ENCODE assay signal across 23 cellular contexts in genomic region chr7:129161524-129161923, GRCh38. TPM values are rescaled to one million over a fixed set of nuclear protein-coding genes. Genes with fewer than 3 reads are reported as not detected.
A peak's percentile ranks its signal among the peaks of the same experiment; 100 is the strongest.
DNase-seq lines count a peak whose midpoint lies in the region; ATAC-seq, FAIRE-seq and TF ChIP-seq lines count a peak whose summit lies in the region.
"Had no signal": no experiment of that assay in that cellular context is flagged by ENCODE, and none has a peak within 500 bp of the region (broad histone marks: within the 10 kb centered on the region; RNA-seq: fewer than 3 reads in every experiment).

No MANE protein-coding gene starts in this region.

- DNase-seq in DMS79 treated with DMSO at 0.1 percent for 48 hours (lab: John Stamatoyannopoulos, UW) = peak; percentile 31
- DNase-seq in DMS79 (lab: John Stamatoyannopoulos, UW) = no peak
- DNase-seq in activated B cell treated with CpG ODN at 0.5 μM for 24 hours = no peak
- peak; percentile 79 for DNase-seq in left kidney (ENCODE audit: low read depth, low spot score)
- no peak for DNase-seq in progenitor cell of endocrine pancreas (ENCODE audit: low spot score, unreplicated experiment)
- no peak for DNase-seq in small intestine
- DNase-seq in activated T-cell treated with anti-CD3 and anti-CD28 coated beads for 4 hours = no peak
- no peak for DNase-seq in stimulated activated CD4-positive, alpha-beta T cell treated with anti-CD3 and anti-CD28 coated beads, Interleukin-1b, Interleukin-23, amount 100 ng/mL, for 48 hours
- DNase-seq: AML-193; CD4-positive, CD25-positive, alpha-beta regulatory T cell; COR-L47; HCEC 1CT; NCI-H1092 treated with DMSO at 0.1 percent for 48 hours; NCI-H1694; NCI-H2081 treated with DMSO at 0.1 percent for 48 hours; NCI-H510A; NCI-H774; Peyer's patch had no signal

- H3K27ac Mint-ChIP-seq in activated B cell treated with CpG ODN at 0.5 μM for 24 hours = peak overlapping the region; percentile 66
- no peak overlapping the region for H3K27ac Mint-ChIP-seq in progenitor cell of endocrine pancreas
- H3K27ac Mint-ChIP-seq: GM23338 had no signal

- H3K27me3 Mint-ChIP-seq in activated B cell treated with CpG ODN at 0.5 μM for 24 hours (no peaks in the 10 kb centered on the region), progenitor cell of endocrine pancreas (no peaks in the 10 kb centered on the region)

- H3K27me3 ChIP-seq in small intestine (ENCODE audit: control insufficient read depth in 2 of 2, insufficient read depth in 2 of 2, low read length in 2 of 2) = no peaks in the 10 kb centered on the region
- H3K27me3 ChIP-seq: Peyer's patch had no signal

- H3K36me3 Mint-ChIP-seq in activated B cell treated with CpG ODN at 0.5 μM for 24 hours (ENCODE audit: low read depth) = peaks cover 90% of the 10 kb centered on the region
- H3K36me3 Mint-ChIP-seq in progenitor cell of endocrine pancreas (ENCODE audit: insufficient read depth) = peaks cover 6% of the 10 kb centered on the region

- no peaks in the 10 kb centered on the region for H3K4me1 ChIP-seq in small intestine (ENCODE audit: control insufficient read depth in 2 of 2, insufficient read depth in 1 of 2, low read depth in 1 of 2, low read length in 1 of 2)
- H3K4me1 ChIP-seq: Peyer's patch had no signal

- intact Hi-C loops in activated B cell treated with CpG ODN at 0.5 μM for 24 hours (cut with micrococcal nuclease) = no loop called here

- no peak overlapping the region for H3K4me3 ChIP-seq in small intestine (ENCODE audit: low read depth in 1 of 2, low read length in 2 of 2)
- H3K4me3 ChIP-seq: GM23338, K562, Peyer's patch had no signal

- no peak for FAIRE-seq in small intestine (lab: Jason Lieb, UNC)
- FAIRE-seq: GM12891, K562 had no signal

- H3K9me3 ChIP-seq in small intestine (ENCODE audit: control insufficient read depth, low read depth) = no peaks in the 10 kb centered on the region
- H3K9me3 ChIP-seq: Peyer's patch had no signal

- H3K9me3 Mint-ChIP-seq in activated B cell treated with CpG ODN at 0.5 μM for 24 hours = peaks cover 5% of the 10 kb centered on the region
- H3K9me3 Mint-ChIP-seq in progenitor cell of endocrine pancreas (ENCODE audit: low read depth) = peaks cover 3% of the 10 kb centered on the region
- H3K9me3 Mint-ChIP-seq: CD4-positive, CD25-positive, alpha-beta regulatory T cell; GM23338 had no signal

- H3K4me1 Mint-ChIP-seq in activated B cell treated with CpG ODN at 0.5 μM for 24 hours (peaks cover 77% of the 10 kb centered on the region), progenitor cell of endocrine pancreas (ENCODE audit: low read depth) (no peaks in the 10 kb centered on the region)
- H3K4me1 Mint-ChIP-seq: CD4-positive, CD25-positive, alpha-beta regulatory T cell had no signal

- H3K4me3 Mint-ChIP-seq in activated B cell treated with CpG ODN at 0.5 μM for 24 hours (no peak overlapping the region), progenitor cell of endocrine pancreas (ENCODE audit: low read depth) (no peak overlapping the region)
- H3K4me3 Mint-ChIP-seq: CD4-positive, CD25-positive, alpha-beta regulatory T cell; GM23338 had no signal

- ATAC-seq in activated B cell treated with CpG ODN at 0.5 μM for 24 hours (ENCODE audit: low read depth) = peak; percentile 32
- ATAC-seq: GM23338, Right ventricle myocardium inferior had no signal

- WGBS in small intestine, 3 donors = 74 to 92% (median 78%) methylated on average over 3 of the region's 3 CpGs

- CTCF ChIA-PET in activated B cell treated with CpG ODN at 0.5 μM for 24 hours (lab: Charles Lee) = interaction anchor here (2.0 kb wide), 1 partner anchor 70 kb away, joined by 13 read pairs; no protein-coding TSS in a partner anchor

- TF ChIP-seq CTCF in activated B cell treated with CpG ODN at 0.5 μM for 24 hours (IDR thresholded peaks at IDR 0.05) (no peak), progenitor cell of endocrine pancreas (IDR thresholded peaks at IDR 0.05; ENCODE audit: unreplicated experiment) (no peak)

- POLR2A ChIA-PET in activated B cell treated with CpG ODN at 0.5 μM for 24 hours (lab: Charles Lee) = interaction anchor here (0.7 to 3.2 kb wide), 5 partner anchors 11 to 48 kb away, joined by 4 to 25 read pairs (median 4); partner anchors contain the start of gene TSPAN33

- no peaks in the 10 kb centered on the region for H3K36me3 ChIP-seq in small intestine (ENCODE audit: control insufficient read depth in 2 of 2, insufficient read depth in 2 of 2, low read length in 2 of 2)
- H3K36me3 ChIP-seq: Peyer's patch had no signal

- no peak overlapping the region for H3K27ac ChIP-seq in small intestine (ENCODE audit: low read depth in 1 of 2, low read length in 1 of 2)
- H3K27ac ChIP-seq: 22Rv1, Peyer's patch had no signal

RNA-seq across cellular contexts. Expression of gene TSPAN33, which starts 17.0 kb away (rescaled TPM):
- 332 and 341 TPM in 2 replicates for total RNA-seq in activated B cell treated with CpG ODN at 0.5 μM for 24 hours
- 22.2 and 24.5 TPM in 2 replicates for total RNA-seq in progenitor cell of endocrine pancreas
- polyA plus RNA-seq in small intestine = 1 to 10 TPM in 2 of 3 donors, under 1 TPM in 1; 0.67 to 5.9 (median 3.4) TPM

RNA-seq across cellular contexts. Expression of gene SMO, which starts 26.9 kb away (rescaled TPM):
- total RNA-seq in activated B cell treated with CpG ODN at 0.5 μM for 24 hours = 0.66 and 1.8 TPM in 2 replicates
- 103 and 104 TPM in 2 replicates for total RNA-seq in progenitor cell of endocrine pancreas
- polyA plus RNA-seq in small intestine = 1 to 10 TPM in 1 of 3 donors, under 1 TPM in 1, not detected in 1; 0.54 to 2.5 TPM
- polyA plus RNA-seq: CD4-positive, CD25-positive, alpha-beta regulatory T cell had no signal

Comparison
In these comparisons a context has a peak if more than half of its experiments do, and no peak if none do; other contexts are left out.
1. DNase-seq: peak in DMS79 treated with DMSO at 0.1 percent for 48 hours (single experiment) and left kidney (single experiment); none in DMS79 (single experiment), activated B cell treated with CpG ODN at 0.5 μM for 24 hours (single experiment), progenitor cell of endocrine pancreas (single experiment), small intestine (single experiment), activated T-cell treated with anti-CD3 and anti-CD28 coated beads for 4 hours (single experiment) and stimulated activated CD4-positive, alpha-beta T cell treated with anti-CD3 and anti-CD28 coated beads, Interleukin-1b, Interleukin-23, amount 100 ng/mL, for 48 hours (single experiment).
2. RNA of gene TSPAN33, which starts 17.0 kb away (total RNA-seq): 332 to 341 TPM in activated B cell treated with CpG ODN at 0.5 μM for 24 hours; 22.2 to 24.5 TPM in progenitor cell of endocrine pancreas; every median in the first group is over 10 times any median in the second.
3. RNA of gene SMO, which starts 26.9 kb away (total RNA-seq): 103 to 104 TPM in progenitor cell of endocrine pancreas; 0.66 to 1.8 TPM in activated B cell treated with CpG ODN at 0.5 μM for 24 hours; every median in the first group is over 10 times any median in the second.